In genomic region chr1:81802601-81803422, GRCh38 we compare ENCODE assay signal across 8 cellular contexts. TPM values are rescaled to one million over a fixed set of nuclear protein-coding genes. Genes with fewer than 3 reads are reported as not detected.
DNase-seq lines count a peak whose midpoint lies in the region; ATAC-seq and TF ChIP-seq lines count a peak whose summit lies in the region.

No MANE protein-coding gene starts in this region.

- no peaks in the 10 kb centered on the region for H3K9me3 Mint-ChIP-seq in HFFc6
- H3K9me3 Mint-ChIP-seq in activated CD4-positive, alpha-beta T cell treated with anti-CD3 and anti-CD28 coated beads, Interleukin-2, amount 10 ng/mL, durations not matched to agents 7 days and 5 days: no peaks in the 10 kb centered on the region

- TF ChIP-seq CTCF in HFFc6 (IDR thresholded peaks at IDR 0.05) (no peak; the same call in 1 of the 2 replicates), fibroblast of the aortic adventitia (IDR thresholded peaks at IDR 0.05; ENCODE audit: insufficient read depth, low read length) (peak; percentile 60), neural cell (IDR thresholded peaks at IDR 0.05; ENCODE audit: poor library complexity, severe bottlenecking) (peak; percentile 70)

- H3F3A ChIP-seq in neural cell (ENCODE audit: insufficient read depth, low read length, poor library complexity, severe bottlenecking): peaks cover 9% of the 10 kb centered on the region

- CTCF ChIA-PET in activated CD4-positive, alpha-beta T cell treated with anti-CD3 and anti-CD28 coated beads, Interleukin-2, amount 10 ng/mL, durations not matched to agents 7 days and 5 days (lab: Charles Lee): no interaction called here

- POLR2A ChIA-PET in activated CD4-positive, alpha-beta T cell treated with anti-CD3 and anti-CD28 coated beads, Interleukin-2, amount 10 ng/mL, durations not matched to agents 7 days and 5 days (lab: Charles Lee): no interaction called here

- no peaks in the 10 kb centered on the region for H3K9me2 ChIP-seq in neural cell (ENCODE audit: insufficient read depth, low read length)

- DNase-seq in AG08395 (ENCODE audit: low spot score) (peak; percentile 66), HFFc6 (peak; percentile 33), SJSA1 (ENCODE audit: low read depth in 1 of 2, low spot score in 2 of 2) (peak; percentile 14 to 43), fibroblast of the aortic adventitia (ENCODE audit: low read depth) (peak; percentile 67)
- no peak for DNase-seq in activated CD4-positive, alpha-beta T cell treated with anti-CD3 and anti-CD28 coated beads, Interleukin-2, amount 10 ng/mL, durations not matched to agents 7 days and 5 days

- H2AFZ ChIP-seq in neural cell (ENCODE audit: low read depth, low read length): peak overlapping the region; percentile 21

- no peak for TF ChIP-seq EP300 in neural cell (conservative IDR thresholded peaks at IDR 0.05; ENCODE audit: poor library complexity, severe bottlenecking)

- peaks cover 57% of the 10 kb centered on the region for H3K79me2 ChIP-seq in neural cell (replicated peaks; ENCODE audit: insufficient read depth, low read length)

- H3K36me3 Mint-ChIP-seq in HFFc6 (ENCODE audit: low read depth): no peaks in the 10 kb centered on the region
- no peaks in the 10 kb centered on the region for H3K36me3 Mint-ChIP-seq in activated CD4-positive, alpha-beta T cell treated with anti-CD3 and anti-CD28 coated beads, Interleukin-2, amount 10 ng/mL, durations not matched to agents 7 days and 5 days (ENCODE audit: low read depth)

- no peaks in the 10 kb centered on the region for H3K36me3 ChIP-seq in SJSA1
- no peaks in the 10 kb centered on the region for H3K36me3 ChIP-seq in neural cell (ENCODE audit: insufficient read depth, low read length)

- no peaks in the 10 kb centered on the region for H4K20me1 ChIP-seq in neural cell (ENCODE audit: insufficient read depth)

- peak overlapping the region; percentile 49; the same call in 1 of the 2 replicates for H3K27ac Mint-ChIP-seq in HFFc6
- H3K27ac Mint-ChIP-seq in activated CD4-positive, alpha-beta T cell treated with anti-CD3 and anti-CD28 coated beads, Interleukin-2, amount 10 ng/mL, durations not matched to agents 7 days and 5 days: no peak overlapping the region

- H3K9ac ChIP-seq in neural cell (ENCODE audit: low read length): peak overlapping the region; percentile 93

- peak; percentile 75 for TF ChIP-seq RAD21 in neural cell (conservative IDR thresholded peaks at IDR 0.05)

- peaks cover 29% of the 10 kb centered on the region for H3K4me1 ChIP-seq in SJSA1 (replicated peaks)

- H3K27me3 ChIP-seq in SJSA1 (replicated peaks) (peaks cover 80% of the 10 kb centered on the region), neural cell (ENCODE audit: insufficient read depth, low read depth, low read length) (no peaks in the 10 kb centered on the region)

- peaks cover 23% of the 10 kb centered on the region for H3K27me3 Mint-ChIP-seq in HFFc6 (ENCODE audit: insufficient read depth)
- H3K27me3 Mint-ChIP-seq in activated CD4-positive, alpha-beta T cell treated with anti-CD3 and anti-CD28 coated beads, Interleukin-2, amount 10 ng/mL, durations not matched to agents 7 days and 5 days: peaks cover 50% of the 10 kb centered on the region

- H3K4me3 ChIP-seq in SJSA1: peak overlapping the region; percentile 40
- H3K4me3 ChIP-seq in fibroblast of the aortic adventitia (ENCODE audit: low read depth, low read length): peak overlapping the region; percentile 89
- peak overlapping the region; percentile 85 for H3K4me3 ChIP-seq in neural cell (ENCODE audit: low read length)

- no peaks in the 10 kb centered on the region for H3K9me3 ChIP-seq in SJSA1 (replicated peaks)
- no peaks in the 10 kb centered on the region for H3K9me3 ChIP-seq in neural cell (ENCODE audit: low read length)

- peak overlapping the region; percentile 94 for H3K4me2 ChIP-seq in neural cell (ENCODE audit: low read length)

- ATAC-seq in HG02981 (IDR thresholded peaks at IDR 0.05; ENCODE audit: unreplicated experiment): no peak
- ATAC-seq in HG03378 (IDR thresholded peaks at IDR 0.05; ENCODE audit: unreplicated experiment): no peak

- H3K4me3 Mint-ChIP-seq in HFFc6: peak overlapping the region; percentile 84
- no peak overlapping the region for H3K4me3 Mint-ChIP-seq in activated CD4-positive, alpha-beta T cell treated with anti-CD3 and anti-CD28 coated beads, Interleukin-2, amount 10 ng/mL, durations not matched to agents 7 days and 5 days

- H3K4me1 Mint-ChIP-seq in HFFc6 (ENCODE audit: low read depth): peaks cover 22% of the 10 kb centered on the region
- peaks cover 4% of the 10 kb centered on the region for H3K4me1 Mint-ChIP-seq in activated CD4-positive, alpha-beta T cell treated with anti-CD3 and anti-CD28 coated beads, Interleukin-2, amount 10 ng/mL, durations not matched to agents 7 days and 5 days

- H3K27ac ChIP-seq in SJSA1 (no peak overlapping the region), neural cell (ENCODE audit: low read length) (peak overlapping the region; percentile 78)

TF ChIP-seq in neural cell, 6 proteins besides CTCF, POLR2A, EP300 and RAD21:
- TF ChIP-seq MXI1 (conservative IDR thresholded peaks at IDR 0.05; ENCODE audit: poor library complexity, severe bottlenecking) (peak; percentile 37), POLR2AphosphoS5 (IDR thresholded peaks at IDR 0.05) (peak; percentile 26), TAF1 (IDR thresholded peaks at IDR 0.05; ENCODE audit: low read depth) (no peak), SMC3 (conservative IDR thresholded peaks at IDR 0.05; ENCODE audit: poor library complexity) (peak; percentile 67), REST (IDR thresholded peaks at IDR 0.05; ENCODE audit: borderline replicate concordance) (no peak), EZH2 (IDR thresholded peaks at IDR 0.05; ENCODE audit: borderline replicate concordance, insufficient read depth, low read length, poor library complexity, severe bottlenecking) (no peak)

RNA-seq across cellular contexts. Expression of gene ADGRL2, which starts 2.1 kb away (rescaled TPM):
- total RNA-seq in HFFc6 (2021; fragmentation: NEBNext Ultra II Directional; extraction: Animal tissue kit (Norgen Biotek cat#: 25700)): 10 to 100 TPM in 1 of 6 experiments, 1 to 10 TPM in 5; 2.1 to 11.1 (median 2.8) TPM
- 0.22 and 3.5 TPM in 2 replicates for total RNA-seq in SJSA1 (2014; rRNA removed; shearing (Covaris generic))
- total RNA-seq in fibroblast of the aortic adventitia (ENCODE audit: low replicate concordance): 52.1 and 104 TPM in 2 replicates
- polyA plus RNA-seq in neural cell: 162 and 190 TPM in 2 replicates
- 337 and 346 TPM in 2 replicates for polyA minus RNA-seq in neural cell
- not detected for total RNA-seq in activated CD4-positive, alpha-beta T cell treated with anti-CD3 and anti-CD28 coated beads, Interleukin-2, amount 10 ng/mL, durations not matched to agents 7 days and 5 days
